ENCODE assay signal across 9 cellular contexts in the genomic region with DNA sequence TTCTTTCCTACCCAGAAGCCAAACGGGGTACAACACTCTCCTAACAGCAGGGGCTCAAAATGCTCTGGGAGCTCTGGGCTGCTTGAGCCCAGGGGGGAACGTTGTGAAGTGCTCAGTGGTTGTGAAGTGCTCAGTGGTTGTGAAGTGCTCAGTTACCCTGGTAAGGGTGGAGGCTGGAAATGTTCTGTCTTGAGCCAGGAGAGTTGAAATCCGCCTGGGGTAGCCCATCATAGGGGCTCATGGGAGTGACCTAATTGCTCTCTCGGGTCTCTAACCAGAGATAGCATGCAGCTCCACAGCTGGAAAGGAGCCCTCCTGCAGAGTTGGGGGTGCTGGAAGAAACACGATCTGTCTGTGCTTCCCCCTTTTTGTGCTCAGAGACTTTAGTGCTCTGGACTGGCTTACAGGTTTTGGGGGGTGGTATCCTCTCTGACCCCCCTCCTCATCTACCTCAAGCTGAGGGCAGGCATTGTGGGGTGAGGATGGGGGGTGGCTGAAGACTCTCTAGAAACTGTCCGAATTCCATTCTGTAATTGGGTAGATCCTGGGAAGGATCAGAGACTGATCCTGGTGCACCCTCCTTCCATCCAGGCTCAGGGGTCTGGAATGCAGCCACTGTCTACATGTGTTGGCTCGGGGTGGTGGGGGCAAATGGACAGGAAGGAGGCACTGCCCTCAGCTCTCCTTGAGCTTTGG. TPM values are rescaled to one million over a fixed set of nuclear protein-coding genes. Genes with fewer than 3 reads are reported as not detected.
DNase-seq lines count a peak whose midpoint lies in the region; ATAC-seq and TF ChIP-seq lines count a peak whose summit lies in the region.
"Had no signal": no experiment of that assay in that cellular context is flagged by ENCODE, and none has a peak within 500 bp of the region (broad histone marks: within the 10 kb centered on the region; RNA-seq: fewer than 3 reads in every experiment).

No MANE protein-coding gene starts in this region.

- CTCF ChIA-PET in Panc1 (lab: Charles Lee), result no interaction called here

- TF ChIP-seq CTCF in Panc1 (IDR thresholded peaks at IDR 0.05) (no peak), neural progenitor cell (IDR thresholded peaks at IDR 0.05) (no peak)

- H2AFZ ChIP-seq in neural progenitor cell (replicated peaks), result no peak overlapping the region

- H3K27ac Mint-ChIP-seq in CD4-positive, CD25-positive, alpha-beta regulatory T cell, result peak overlapping the region in 2 of 3 donors; percentile 42 to 56
- no peak overlapping the region for H3K27ac Mint-ChIP-seq in neural progenitor cell

- H3K9me3 ChIP-seq in CD4-positive, CD25-positive, alpha-beta regulatory T cell (ENCODE audit: control insufficient read depth in 2 of 2, low read length in 2 of 2), result no peaks in the 10 kb centered on the region
- H3K9me3 ChIP-seq in Panc1 (ENCODE audit: control insufficient read depth, insufficient read depth, low read depth, low read length) (no peaks in the 10 kb centered on the region), neural progenitor cell (ENCODE audit: low read depth) (no peaks in the 10 kb centered on the region)
- H3K9me3 ChIP-seq: SJSA1 had no signal

- no peaks in the 10 kb centered on the region for H3K36me3 Mint-ChIP-seq in CD4-positive, CD25-positive, alpha-beta regulatory T cell
- no peaks in the 10 kb centered on the region for H3K36me3 Mint-ChIP-seq in neural progenitor cell

- H4K20me1 ChIP-seq in neural progenitor cell (ENCODE audit: low read depth), result peaks cover 76% of the 10 kb centered on the region

- H3K27ac ChIP-seq in CD4-positive, CD25-positive, alpha-beta regulatory T cell (ENCODE audit: insufficient read depth, low read length, poor library complexity, severe bottlenecking), result no peak overlapping the region
- H3K27ac ChIP-seq in Panc1 (ENCODE audit: low read length) (no peak overlapping the region), epithelial cell of prostate (peak overlapping the region; percentile 87), neural progenitor cell (no peak overlapping the region), substantia nigra (ENCODE audit: low read depth, low read length, poor library complexity, severe bottlenecking) (no peak overlapping the region)
- H3K27ac ChIP-seq: SJSA1 had no signal

- peaks cover 25% of the 10 kb centered on the region for H3K4me1 ChIP-seq in CD4-positive, CD25-positive, alpha-beta regulatory T cell (ENCODE audit: control insufficient read depth, insufficient read depth, low read length, poor library complexity, severe bottlenecking)
- no peaks in the 10 kb centered on the region; the same call in none of the 2 replicates for H3K4me1 ChIP-seq in Panc1 (ENCODE audit: control insufficient read depth, insufficient read depth, low read length)
- H3K4me1 ChIP-seq in neural progenitor cell, result peaks cover 8% of the 10 kb centered on the region

- POLR2A ChIA-PET in Panc1 (lab: Charles Lee), result interaction anchor here (0.6 kb wide), 1 partner anchor 266 kb away, joined by 3 read pairs; no protein-coding TSS in a partner anchor

- peaks cover 0 to 28% (median 6%) of the 10 kb centered on the region in 4 donors for H3K4me1 Mint-ChIP-seq in CD4-positive, CD25-positive, alpha-beta regulatory T cell
- H3K4me1 Mint-ChIP-seq in neural progenitor cell, result peaks cover 25% of the 10 kb centered on the region

- H3K27me3 Mint-ChIP-seq in CD4-positive, CD25-positive, alpha-beta regulatory T cell, result peaks cover 4% of the 10 kb centered on the region
- peaks cover 6% of the 10 kb centered on the region for H3K27me3 Mint-ChIP-seq in neural progenitor cell (ENCODE audit: insufficient read depth, low read depth)

- H3K4me3 Mint-ChIP-seq in CD4-positive, CD25-positive, alpha-beta regulatory T cell, result peak overlapping the region; percentile 58 to 91 (median 84)
- H3K4me3 Mint-ChIP-seq in neural progenitor cell, result peak overlapping the region; percentile 92

- no peak overlapping the region for H3K9ac ChIP-seq in neural progenitor cell

- no TSS peak for BruUV-seq in Panc1 (replicated peaks; lab: Mats Ljungman, UMichigan)

- in situ Hi-C loops in Panc1 (cut with HindIII; ENCODE audit: low pct_unique_long_range_greater_than_20kb, low sequenced_read_pairs), result no loop called here

- intact Hi-C loops in Panc1 (cut with micrococcal nuclease; ENCODE audit: unreplicated experiment), result no loop called here

- no peaks in the 10 kb centered on the region for H3K36me3 ChIP-seq in CD4-positive, CD25-positive, alpha-beta regulatory T cell (ENCODE audit: control insufficient read depth, insufficient read depth, low read length)
- H3K36me3 ChIP-seq in Panc1 (ENCODE audit: control insufficient read depth, insufficient read depth, low read length), result no peaks in the 10 kb centered on the region
- no peaks in the 10 kb centered on the region for H3K36me3 ChIP-seq in neural progenitor cell
- H3K36me3 ChIP-seq: SJSA1 had no signal

- ATAC-seq in CD4-positive, CD25-positive, alpha-beta regulatory T cell (ENCODE audit: low read depth in 2 of 2), result no peak
- no peak for ATAC-seq in Panc1

- no peaks in the 10 kb centered on the region for H3K9me3 Mint-ChIP-seq in CD4-positive, CD25-positive, alpha-beta regulatory T cell
- H3K9me3 Mint-ChIP-seq in neural progenitor cell, result peaks cover 10% of the 10 kb centered on the region

- H3F3A ChIP-seq in neural progenitor cell (ENCODE audit: low read depth), result no peaks in the 10 kb centered on the region

- H3K4me2 ChIP-seq in neural progenitor cell, result peak overlapping the region; percentile 84

- peaks cover 63% of the 10 kb centered on the region for H3K79me2 ChIP-seq in neural progenitor cell (ENCODE audit: low read depth)

- no peaks in the 10 kb centered on the region for H3K27me3 ChIP-seq in CD4-positive, CD25-positive, alpha-beta regulatory T cell (ENCODE audit: control insufficient read depth, insufficient read depth, low read length)
- no peaks in the 10 kb centered on the region for H3K27me3 ChIP-seq in Panc1 (ENCODE audit: control insufficient read depth, insufficient read depth, low read length)
- H3K27me3 ChIP-seq in neural progenitor cell, result peaks cover 29% of the 10 kb centered on the region
- H3K27me3 ChIP-seq: SJSA1 had no signal

- peak overlapping the region; percentile 19 for H3K4me3 ChIP-seq in CD4-positive, CD25-positive, alpha-beta regulatory T cell (ENCODE audit: low read depth, low read length)
- H3K4me3 ChIP-seq in Panc1 (ENCODE audit: low read depth in 2 of 2, low read length in 2 of 2) (peak overlapping the region; percentile 8 to 11; a peak in 3 of 4 replicates), neural progenitor cell (peak overlapping the region; percentile 59)
- H3K4me3 ChIP-seq: SJSA1 had no signal

- DNase-seq in CD4-positive, CD25-positive, alpha-beta regulatory T cell, result no peak
- no peak for DNase-seq in Panc1 (ENCODE audit: low read depth, low spot score)
- no peak for DNase-seq in epithelial cell of prostate (ENCODE audit: low read depth, low spot score)
- no peak for DNase-seq in neural progenitor cell (ENCODE audit: low spot score)
- DNase-seq in substantia nigra (lab: John Stamatoyannopoulos, UW), result no peak
- no peak for DNase-seq in HCEC 1CT
- no peak for DNase-seq in NCI-H2171 (lab: John Stamatoyannopoulos, UW)
- no peak for DNase-seq in COLO829 (ENCODE audit: low spot score)

RNA-seq across cellular contexts. Expression of gene EFNB1, which starts 2.7 kb away (rescaled TPM):
- 3.5 TPM for total RNA-seq in CD4-positive, CD25-positive, alpha-beta regulatory T cell
- polyA plus RNA-seq in CD4-positive, CD25-positive, alpha-beta regulatory T cell, result 1 to 10 TPM; 1.8 to 3.7 (median 3.1) TPM
- total RNA-seq in Panc1 (2021; ENCODE audit: unreplicated experiment) (12.9 TPM), neural progenitor cell (ENCODE audit: low replicate concordance) (25.4 and 57.1 TPM in 2 replicates)
- 12.5 TPM for polyA plus RNA-seq in Panc1 (2012; ENCODE audit: insufficient read length)
